In genomic region chr2:204535764-204536163, GRCh38 we compare ENCODE assay signal across 1 cellular context.
TF ChIP-seq lines count a peak whose summit lies in the region.

No MANE protein-coding gene starts in this region.

TF ChIP-seq in IMR-90, 13 proteins besides CTCF, POLR2A, EP300 and RAD21 (continued from another document):
- TF ChIP-seq ELK1 (IDR thresholded peaks at IDR 0.05; ENCODE audit: borderline replicate concordance, low read depth, low read length) = no peak
- no peak for TF ChIP-seq USF2 (IDR thresholded peaks at IDR 0.05; ENCODE audit: low read depth, low read length)
- no peak for TF ChIP-seq RCOR1 (IDR thresholded peaks at IDR 0.05; ENCODE audit: insufficient replicate concordance, low read length)
- no peak for TF ChIP-seq FOS (IDR thresholded peaks at IDR 0.05; ENCODE audit: low read depth, low read length)
- TF ChIP-seq CHD1 (IDR thresholded peaks at IDR 0.05; ENCODE audit: low read depth, low read length) = no peak
- TF ChIP-seq RFX5 (IDR thresholded peaks at IDR 0.05; ENCODE audit: low read depth, low read length) = no peak
TF ChIP-seq in IMR-90: peak in this region for 0.
